8 cellular contexts compared by ENCODE assay signal in genomic region chr12:53499261-53500118, GRCh38. TPM values are rescaled to one million over a fixed set of nuclear protein-coding genes. Genes with fewer than 3 reads are reported as not detected.
A peak's percentile ranks its signal among the peaks of the same experiment; 100 is the strongest.
DNase-seq lines count a peak whose midpoint lies in the region; ATAC-seq and TF ChIP-seq lines count a peak whose summit lies in the region.

MAP3K12 (minus strand) TSS chr12:53499458; CDS start chr12:53487391, 12,067 bp downstream.

- H3K4me3 ChIP-seq in BLaER1 treated with 17β-estradiol and CSF1 and Interleukin-3, amounts not matched to agents 10 nM and 100 nM, result peak within 1 kb of the TSS; percentile 58 to 79 (median 67)
- H3K4me3 ChIP-seq in HUES48 (ENCODE audit: low read depth, low read length) (peak within 1 kb of the TSS; percentile 85), astrocyte of the cerebellum (ENCODE audit: low read depth, low read length) (peak within 1 kb of the TSS; percentile 56), rectal smooth muscle tissue (ENCODE audit: low read length) (peak within 1 kb of the TSS; percentile 95)

- peak within 1 kb of the TSS; percentile 98 for H3K27ac Mint-ChIP-seq in T-helper 17 cell

- peaks cover 62 to 79% (median 73%) of the 10 kb centered on the region in 10 experiments for H3K4me1 ChIP-seq in BLaER1 treated with 17β-estradiol and CSF1 and Interleukin-3, amounts not matched to agents 10 nM and 100 nM
- H3K4me1 ChIP-seq in HUES48 (ENCODE audit: control insufficient read depth, insufficient read depth, low read length) (peaks cover 38% of the 10 kb centered on the region), rectal smooth muscle tissue (ENCODE audit: control insufficient read depth, insufficient read depth, low read length) (peaks cover 15% of the 10 kb centered on the region)

- peak; percentile 10 for TF ChIP-seq CTCF in astrocyte of the cerebellum (IDR thresholded peaks at IDR 0.05; ENCODE audit: low read depth, low read length, missing control alignments)

- peaks cover 8 to 23% (median 15%) of the 10 kb centered on the region in 11 experiments; a peak in 20 of 22 replicates for H3K36me3 ChIP-seq in BLaER1 treated with 17β-estradiol and CSF1 and Interleukin-3, amounts not matched to agents 10 nM and 100 nM
- H3K36me3 ChIP-seq in HUES48 (ENCODE audit: control insufficient read depth, insufficient read depth, low read length) (peaks cover 11% of the 10 kb centered on the region), rectal smooth muscle tissue (ENCODE audit: control insufficient read depth, insufficient read depth, low read length) (no peaks in the 10 kb centered on the region)

- H3K27me3 Mint-ChIP-seq in T-helper 17 cell, result no peaks in the 10 kb centered on the region

- peak within 1 kb of the TSS; percentile 79 to 98 (median 96) for H3K27ac ChIP-seq in BLaER1 treated with 17β-estradiol and CSF1 and Interleukin-3, amounts not matched to agents 10 nM and 100 nM
- H3K27ac ChIP-seq in HUES48 (ENCODE audit: low read depth, low read length) (peak within 1 kb of the TSS; percentile 99), rectal smooth muscle tissue (ENCODE audit: low read depth, low read length) (peak within 1 kb of the TSS; percentile 98)

- peak within 1 kb of the TSS; percentile 89 to 99 (median 95) for H3K4me2 ChIP-seq in BLaER1 treated with 17β-estradiol and CSF1 and Interleukin-3, amounts not matched to agents 10 nM and 100 nM

- in situ Hi-C loops in astrocyte of the cerebellum (cut with HindIII; ENCODE audit: low sequenced_read_pairs), result no loop called here

- peaks cover 2% of the 10 kb centered on the region for H3K36me3 Mint-ChIP-seq in T-helper 17 cell (ENCODE audit: low read depth)

- peaks cover 0 to 18% (median 0%) of the 10 kb centered on the region in 11 experiments; a peak in 5 of 22 replicates for H4K20me1 ChIP-seq in BLaER1 treated with 17β-estradiol and CSF1 and Interleukin-3, amounts not matched to agents 10 nM and 100 nM

- H3K9ac ChIP-seq in BLaER1 treated with 17β-estradiol and CSF1 and Interleukin-3, amounts not matched to agents 10 nM and 100 nM, result peak within 1 kb of the TSS; percentile 85 to 97 (median 92)
- H3K9ac ChIP-seq in HUES48 (ENCODE audit: low read depth, low read length) (peak within 1 kb of the TSS; percentile 65), rectal smooth muscle tissue (ENCODE audit: low read length) (peak within 1 kb of the TSS; percentile 97)

- ATAC-seq in T-helper 17 cell, result no peak
- no peak for ATAC-seq in GM21526 (IDR thresholded peaks at IDR 0.05; ENCODE audit: low FRiP score, unreplicated experiment)
- no peak for ATAC-seq in GM21786 (IDR thresholded peaks at IDR 0.05; ENCODE audit: unreplicated experiment)

- peak; percentile 38 to 53 (median 49) for DNase-seq in T-helper 17 cell
- DNase-seq in astrocyte of the cerebellum (ENCODE audit: low read depth), result no peak
- DNase-seq in hepatic stellate cell (ENCODE audit: low spot score), result peak; percentile 71

- H3K27me3 ChIP-seq in BLaER1 treated with 17β-estradiol and CSF1 and Interleukin-3, amounts not matched to agents 10 nM and 100 nM, result no peaks in the 10 kb centered on the region
- no peaks in the 10 kb centered on the region for H3K27me3 ChIP-seq in HUES48 (ENCODE audit: control insufficient read depth, insufficient read depth, low read length)
- no peaks in the 10 kb centered on the region for H3K27me3 ChIP-seq in rectal smooth muscle tissue (ENCODE audit: control insufficient read depth, insufficient read depth, low read length)

- H3K4me3 Mint-ChIP-seq in T-helper 17 cell, result peak within 1 kb of the TSS; percentile 97

- H3K4me1 Mint-ChIP-seq in T-helper 17 cell, result peaks cover 28% of the 10 kb centered on the region

- H3K9me3 ChIP-seq in BLaER1 treated with 17β-estradiol and CSF1 and Interleukin-3, amounts not matched to agents 10 nM and 100 nM (replicated peaks in 1 of 11), result no peaks in the 10 kb centered on the region
- H3K9me3 ChIP-seq in HUES48 (ENCODE audit: control insufficient read depth, insufficient read depth, low read length) (no peaks in the 10 kb centered on the region), T-helper 17 cell (ENCODE audit: control insufficient read depth, low read length, poor library complexity, severe bottlenecking) (no peaks in the 10 kb centered on the region)

RNA-seq across cellular contexts. Expression of gene MAP3K12, which starts in this region (rescaled TPM):
- total RNA-seq in T-helper 17 cell, result 10 to 100 TPM; 25.5 to 28.6 TPM
